ENCODE assay signal across 13 cellular contexts in the genomic region with DNA sequence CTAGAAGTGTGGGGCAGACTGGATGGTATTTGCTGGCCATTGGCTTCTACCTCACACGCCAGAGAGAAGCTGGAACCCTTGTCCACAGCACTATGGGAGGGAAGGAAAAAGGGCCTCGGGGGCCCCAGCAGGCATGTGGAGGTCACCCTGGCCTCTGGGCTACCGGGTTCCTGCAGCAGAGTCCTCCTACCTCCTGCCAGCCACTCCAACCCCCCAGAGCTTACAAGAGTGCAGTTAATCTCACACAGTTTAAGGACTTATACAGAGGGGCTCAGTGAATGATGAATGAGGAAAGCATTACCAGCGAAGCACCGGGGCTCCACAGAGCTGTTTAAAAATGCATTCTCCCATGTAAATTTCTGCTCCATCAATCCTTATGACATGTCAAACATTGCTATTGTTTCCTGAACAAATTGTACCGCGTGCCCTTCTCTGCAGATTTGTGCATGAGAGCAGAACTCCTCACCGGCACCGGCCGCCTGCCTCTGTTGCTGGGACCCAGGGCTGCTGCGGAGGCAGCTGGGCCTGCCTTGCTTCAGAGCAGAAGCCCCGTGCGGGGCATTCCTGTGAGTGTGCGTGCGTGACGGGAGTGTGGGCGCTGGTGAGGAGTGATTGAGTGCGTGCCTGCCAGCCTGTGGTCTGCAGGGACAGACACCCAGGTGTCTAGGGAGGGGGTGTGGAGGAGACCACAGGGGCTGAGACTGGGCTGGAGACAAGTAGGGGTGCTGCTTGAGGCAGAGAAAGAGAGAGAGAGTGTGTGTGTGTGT. TPM values are rescaled to one million over a fixed set of nuclear protein-coding genes. Genes with fewer than 3 reads are reported as not detected.
A peak's percentile ranks its signal among the peaks of the same experiment; 100 is the strongest.
DNase-seq lines count a peak whose midpoint lies in the region; ATAC-seq, FAIRE-seq and TF ChIP-seq lines count a peak whose summit lies in the region.
"Had no signal": no experiment of that assay in that cellular context is flagged by ENCODE, and none has a peak within 500 bp of the region (broad histone marks: within the 10 kb centered on the region; RNA-seq: fewer than 3 reads in every experiment).

No MANE protein-coding gene starts in this region.

- H3K27ac ChIP-seq in K562 (ENCODE audit: extremely low read depth, low read depth, low read length): no peak overlapping the region
- H3K27ac ChIP-seq: VCaP had no signal

- CTCF ChIA-PET in K562 (lab: Yijun Ruan, JAX; ENCODE audit: low intra/inter-chr PET ratio): no interaction called here

- no peak for TF ChIP-seq EP300 in K562 (IDR thresholded peaks at IDR 0.05; ENCODE audit: low read length)

- no peaks in the 10 kb centered on the region for H4K20me1 ChIP-seq in K562 (replicated peaks; ENCODE audit: control insufficient read depth, insufficient read depth, low read length)

- TF ChIP-seq POLR2A in K562 (conservative IDR thresholded peaks at IDR 0.05): no peak

- no TSS peak for BruUV-seq in K562 (replicated peaks; lab: Mats Ljungman, UMichigan)

- intact Hi-C loops in K562 (cut with micrococcal nuclease): no loop called here

- H3K79me2 ChIP-seq in K562 (ENCODE audit: control insufficient read depth, insufficient read depth, low read length): no peaks in the 10 kb centered on the region

- no peak for TF ChIP-seq CTCF in K562 (IDR thresholded peaks at IDR 0.05 in 2 of 3, conservative IDR thresholded peaks at IDR 0.05 in 1 of 3; ENCODE audit: insufficient read depth in 2 of 3, low read depth in 1 of 3, low read length in 3 of 3)

- H3K27me3 ChIP-seq in K562 (ENCODE audit: control insufficient read depth in 2 of 2, insufficient read depth in 2 of 2, low read length in 2 of 2): no peaks in the 10 kb centered on the region
- H3K27me3 ChIP-seq: sigmoid colon had no signal

- no peak for FAIRE-seq in K562 (lab: Jason Lieb, UNC)

- no peak overlapping the region for H3K4me3 ChIP-seq in K562
- H3K4me3 ChIP-seq: sigmoid colon had no signal

- 0 out of 2 replicates have a peak overlapping the region, but pooled peaks have one; percentile 8 for H2AFZ ChIP-seq in K562 (ENCODE audit: low read depth, low read length)

- no peak overlapping the region for H3K4me2 ChIP-seq in K562 (ENCODE audit: insufficient read depth, low read length)

- H3K36me3 ChIP-seq in K562 (ENCODE audit: control insufficient read depth, insufficient read depth, low read length): no peaks in the 10 kb centered on the region
- H3K36me3 ChIP-seq: sigmoid colon had no signal

- H3K9me3 ChIP-seq in K562 (replicated peaks; ENCODE audit: control insufficient read depth, insufficient read depth, low read depth, low read length): no peaks in the 10 kb centered on the region
- H3K9me3 ChIP-seq: sigmoid colon had no signal

- peak overlapping the region in 1 of 2 experiments; percentile 49; a peak in 2 of 4 replicates for H3K9ac ChIP-seq in K562 (ENCODE audit: insufficient read depth in 1 of 2, low read depth in 2 of 2, low read length in 2 of 2)

- peaks cover 5 to 30% of the 10 kb centered on the region in 2 experiments; a peak in 3 of 5 replicates for H3K4me1 ChIP-seq in K562 (replicated peaks in 1 of 2; ENCODE audit: control insufficient read depth in 2 of 2, insufficient read depth in 2 of 2, low read length in 2 of 2)
- H3K4me1 ChIP-seq: sigmoid colon had no signal

- ATAC-seq in activated CD4-positive, CD25-positive, alpha-beta regulatory T cell treated with anti-CD3 and anti-CD28 coated beads, Interleukin-2, amount 50 U/mL, for 24 hours: peak; percentile 41 to 54
- ATAC-seq in K562 (no peak), HG03159 (IDR thresholded peaks at IDR 0.05; ENCODE audit: unreplicated experiment) (no peak), HG03439 (IDR thresholded peaks at IDR 0.05; ENCODE audit: unreplicated experiment) (no peak)
- ATAC-seq: esophagus mucosa had no signal

- 55% methylated on average over 17 of the region's 18 CpGs for WGBS in K562 (ENCODE audit: insufficient coverage, low coverage, missing lambda C conversion rate)

- in situ Hi-C loops in KBM-7 (cut with MboI; ENCODE audit: low pct_unique_long_range_greater_than_20kb, low sequenced_read_pairs) (no loop called here), K562 (cut with MboI) (no loop called here)

- TF ChIP-seq RAD21 in K562 (CRISPR knock-in tag; conservative IDR thresholded peaks at IDR 0.05 in 1 of 2, IDR thresholded peaks at IDR 0.05 in 1 of 2): no peak

- H3K9me1 ChIP-seq in K562 (ENCODE audit: control insufficient read depth, insufficient read depth, low read length): no peaks in the 10 kb centered on the region

- POLR2A ChIA-PET in K562 (lab: Yijun Ruan, JAX): interaction anchor here (0.5 kb wide), 1 partner anchor 549 kb away, joined by 3 read pairs; a partner anchor contains a TSS

- no peak for DNase-seq in activated CD4-positive, CD25-positive, alpha-beta regulatory T cell treated with anti-CD3 and anti-CD28 coated beads, Interleukin-2, amount 50 U/mL, for 72 hours
- DNase-seq in KBM-7 (peak; percentile 40), K562 (ENCODE audit: extremely low read depth in 1 of 4, low spot score in 3 of 4) (no peak), retina (peak; percentile 87), SIG-M5 treated with dmso at 0.1 percent for 504 hours (lab: John Stamatoyannopoulos, UW; ENCODE audit: unreplicated experiment) (no peak)
- DNase-seq: NCI-H446 treated with DMSO at 0.1 percent for 48 hours, sigmoid colon had no signal

TF ChIP-seq in K562, 482 proteins besides CTCF, POLR2A, EP300 and RAD21 (continues in another document):
- TF ChIP-seq KLF16 (IDR thresholded peaks at IDR 0.05) (no peak), SP2 (IDR thresholded peaks at IDR 0.05; ENCODE audit: extremely low read depth, low read depth, low read length, poor library complexity, severe bottlenecking) (no peak), TRIM28 (IDR thresholded peaks at IDR 0.05) (no peak), HDAC3 (IDR thresholded peaks at IDR 0.05; ENCODE audit: borderline replicate concordance, partially characterized antibody) (no peak), L3MBTL2 (IDR thresholded peaks at IDR 0.05) (no peak), YY1 (IDR thresholded peaks at IDR 0.05; ENCODE audit: borderline replicate concordance in 1 of 3, control insufficient read depth in 1 of 3, extremely low read depth in 1 of 3, insufficient read depth in 3 of 3, insufficient read length in 1 of 3, insufficient replicate concordance in 2 of 3, low read depth in 1 of 3, low read length in 2 of 3) (no peak), ZNF766 (CRISPR knock-in tag; conservative IDR thresholded peaks at IDR 0.05) (no peak), ZNF583 (CRISPR knock-in tag; IDR thresholded peaks at IDR 0.05) (no peak), ZNF436 (CRISPR knock-in tag; IDR thresholded peaks at IDR 0.05) (no peak), ZFP36 (IDR thresholded peaks at IDR 0.05; ENCODE audit: low read depth, low read length, partially characterized antibody) (no peak)
- TF ChIP-seq, protein P1, sequence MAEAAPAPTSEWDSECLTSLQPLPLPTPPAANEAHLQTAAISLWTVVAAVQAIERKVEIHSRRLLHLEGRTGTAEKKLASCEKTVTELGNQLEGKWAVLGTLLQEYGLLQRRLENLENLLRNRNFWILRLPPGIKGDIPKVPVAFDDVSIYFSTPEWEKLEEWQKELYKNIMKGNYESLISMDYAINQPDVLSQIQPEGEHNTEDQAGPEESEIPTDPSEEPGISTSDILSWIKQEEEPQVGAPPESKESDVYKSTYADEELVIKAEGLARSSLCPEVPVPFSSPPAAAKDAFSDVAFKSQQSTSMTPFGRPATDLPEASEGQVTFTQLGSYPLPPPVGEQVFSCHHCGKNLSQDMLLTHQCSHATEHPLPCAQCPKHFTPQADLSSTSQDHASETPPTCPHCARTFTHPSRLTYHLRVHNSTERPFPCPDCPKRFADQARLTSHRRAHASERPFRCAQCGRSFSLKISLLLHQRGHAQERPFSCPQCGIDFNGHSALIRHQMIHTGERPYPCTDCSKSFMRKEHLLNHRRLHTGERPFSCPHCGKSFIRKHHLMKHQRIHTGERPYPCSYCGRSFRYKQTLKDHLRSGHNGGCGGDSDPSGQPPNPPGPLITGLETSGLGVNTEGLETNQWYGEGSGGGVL (CRISPR knock-in tag; IDR thresholded peaks at IDR 0.05): no peak
- TF ChIP-seq, protein P2, sequence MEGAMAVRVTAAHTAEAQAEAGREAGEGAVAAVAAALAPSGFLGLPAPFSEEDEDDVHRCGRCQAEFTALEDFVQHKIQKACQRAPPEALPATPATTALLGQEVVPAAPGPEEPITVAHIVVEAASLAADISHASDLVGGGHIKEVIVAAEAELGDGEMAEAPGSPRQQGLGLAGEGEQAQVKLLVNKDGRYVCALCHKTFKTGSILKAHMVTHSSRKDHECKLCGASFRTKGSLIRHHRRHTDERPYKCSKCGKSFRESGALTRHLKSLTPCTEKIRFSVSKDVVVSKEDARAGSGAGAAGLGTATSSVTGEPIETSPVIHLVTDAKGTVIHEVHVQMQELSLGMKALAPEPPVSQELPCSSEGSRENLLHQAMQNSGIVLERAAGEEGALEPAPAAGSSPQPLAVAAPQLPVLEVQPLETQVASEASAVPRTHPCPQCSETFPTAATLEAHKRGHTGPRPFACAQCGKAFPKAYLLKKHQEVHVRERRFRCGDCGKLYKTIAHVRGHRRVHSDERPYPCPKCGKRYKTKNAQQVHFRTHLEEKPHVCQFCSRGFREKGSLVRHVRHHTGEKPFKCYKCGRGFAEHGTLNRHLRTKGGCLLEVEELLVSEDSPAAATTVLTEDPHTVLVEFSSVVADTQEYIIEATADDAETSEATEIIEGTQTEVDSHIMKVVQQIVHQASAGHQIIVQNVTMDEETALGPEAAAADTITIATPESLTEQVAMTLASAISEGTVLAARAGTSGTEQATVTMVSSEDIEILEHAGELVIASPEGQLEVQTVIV (CRISPR knock-in tag; IDR thresholded peaks at IDR 0.05; ENCODE audit: borderline replicate concordance): no peak

RNA-seq across cellular contexts. Expression of a gene that starts 52.8 kb away (rescaled TPM):
- 0.09 TPM in 1 of 2 replicates, not detected in the other for total RNA-seq in K562 (2011; cell fraction: chromatin; rRNA removed; ENCODE audit: low replicate concordance)
- 0.17 TPM in 1 of 2 replicates, not detected in the other for total RNA-seq in K562 (2011; cell fraction: nucleolus; rRNA removed)
- total RNA-seq in K562 (2011; cell fraction: nucleoplasm; rRNA removed): not detected in 2 replicates
- total RNA-seq in K562 (2014; rRNA removed): not detected in 2 replicates
- total RNA-seq in K562 (2014; rRNA removed; fragmentation: Illumina TruSeq; extraction: Trizol): 0.03 and 0.04 TPM in 2 replicates
- 0.15 and 0.25 TPM in 2 replicates for total RNA-seq in K562 (2015; rRNA removed; fragmentation: Illumina TruSeq; extraction: Trizol)
- 0.09 TPM in 2 replicates for total RNA-seq in K562 (2021)
- 0.04 TPM in 2 replicates for polyA plus RNA-seq in K562 (2011; rRNA removed)
- 0.01 and 0.12 TPM in 2 replicates for polyA plus RNA-seq in K562 (2011; cell fraction: cytosol; rRNA removed)
- polyA plus RNA-seq in K562 (2011; cell fraction: nucleus; rRNA removed): 0.10 TPM in 1 of 2 replicates, not detected in the other
- 0.40 and 0.58 TPM in 2 replicates for polyA plus RNA-seq in K562 (2012)
- 0.03 and 0.07 TPM in 2 replicates for polyA plus RNA-seq in K562 (2014; fragmentation: Illumina TruSeq; extraction: Trizol)
- polyA plus RNA-seq in K562 (2014; fragmentation: Nextera tagmentation; extraction: Ambion mirVana): not detected
- 0.04 and 0.11 TPM in 2 replicates for polyA plus RNA-seq in K562 (2014; rRNA removed)
- 0.18 TPM in 1 of 2 replicates, not detected in the other for polyA minus RNA-seq in K562 (2011; rRNA and poly(A)+ RNA removed)
- polyA minus RNA-seq in K562 (2011; cell fraction: cytosol; rRNA and poly(A)+ RNA removed): 0.19 TPM in 1 of 2 replicates, not detected in the other
- under 0.01 and 0.11 TPM in 2 replicates for polyA minus RNA-seq in K562 (2011; cell fraction: nucleus; rRNA and poly(A)+ RNA removed)
- total RNA-seq: chondrocyte, esophagus mucosa had no signal

Comparison
In these comparisons a context has a peak if more than half of its experiments do, and no peak if none do; other contexts are left out.
1. ATAC-seq: peak in activated CD4-positive, CD25-positive, alpha-beta regulatory T cell treated with anti-CD3 and anti-CD28 coated beads, Interleukin-2, amount 50 U/mL, for 24 hours (2 of 2); none in K562 (single experiment), HG03159 (single experiment) and HG03439 (single experiment).
2. DNase-seq: peak in KBM-7 (single experiment) and retina (single experiment); none in activated CD4-positive, CD25-positive, alpha-beta regulatory T cell treated with anti-CD3 and anti-CD28 coated beads, Interleukin-2, amount 50 U/mL, for 72 hours (single experiment), K562 (0 of 4) and SIG-M5 treated with dmso at 0.1 percent for 504 hours (single experiment).